8 cellular contexts compared by ENCODE assay signal in the genomic region with DNA sequence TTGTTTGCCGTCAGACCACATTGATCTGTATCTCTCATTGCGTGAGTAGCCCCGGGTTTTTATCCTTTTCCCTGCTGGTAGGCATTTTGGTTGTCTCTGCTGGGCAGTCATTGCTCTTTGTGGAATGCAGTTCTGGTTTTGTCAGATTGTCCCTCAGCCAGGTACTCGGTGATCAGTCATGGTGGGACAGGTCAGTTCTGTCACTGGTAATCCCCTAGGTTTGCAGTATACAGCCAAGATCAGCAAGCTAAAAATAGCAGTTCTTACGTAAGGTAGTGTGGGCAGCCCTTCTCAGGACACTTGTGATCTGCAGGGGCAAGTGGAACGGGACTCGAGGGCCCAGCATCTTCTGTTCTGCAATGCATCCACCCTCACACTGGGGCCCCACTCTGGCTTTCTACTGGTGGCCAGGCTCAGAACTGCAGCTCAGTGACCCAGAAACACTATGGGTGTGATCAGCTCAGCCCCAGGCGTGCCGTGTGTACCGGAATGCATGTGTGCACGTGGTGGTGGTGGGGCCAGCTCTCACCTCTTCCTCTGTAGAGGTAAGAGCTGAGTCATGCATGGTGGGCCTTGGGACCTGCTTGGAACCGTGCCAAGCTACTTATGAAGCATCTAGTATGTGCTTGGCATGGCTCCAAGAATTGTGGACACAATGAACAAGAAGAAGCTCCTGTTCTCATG. TPM values are rescaled to one million over a fixed set of nuclear protein-coding genes. Genes with fewer than 3 reads are reported as not detected.
DNase-seq lines count a peak whose midpoint lies in the region; ATAC-seq and TF ChIP-seq lines count a peak whose summit lies in the region.

No MANE protein-coding gene starts in this region.

- intact Hi-C loops in CD8-positive, alpha-beta T cell (cut with DNase I, micrococcal nuclease), result loop anchor here (1.0 to 5.0 kb wide), 6 partner anchors 9 to 271 kb away; partner anchors contain the start of genes C19orf12 (in 1 of the 2) and URI1 (in 1 of the 2)
- intact Hi-C loops in mammary epithelial cell (cut with micrococcal nuclease) (no loop called here), mucosa of descending colon (cut with DNase I, micrococcal nuclease) (no loop called here)

- peaks cover 48% of the 10 kb centered on the region for H3K36me3 Mint-ChIP-seq in CD8-positive, alpha-beta T cell
- peaks cover 52% of the 10 kb centered on the region for H3K36me3 Mint-ChIP-seq in stimulated activated naive CD8-positive, alpha-beta T cell treated with anti-CD3 and anti-CD28 coated beads, Interleukin-15, Interleukin-2, amounts not matched to agents 100 ng/mL and 50 ng/mL, for 24 hours (ENCODE audit: low read depth)

- H3K79me2 ChIP-seq in mammary epithelial cell (ENCODE audit: insufficient read depth, low read length), result peaks cover 92% of the 10 kb centered on the region

- peaks cover 96% of the 10 kb centered on the region for H3K4me1 ChIP-seq in CD8-positive, alpha-beta T cell (ENCODE audit: insufficient read depth, low read length)
- H3K4me1 ChIP-seq in mammary epithelial cell (ENCODE audit: insufficient read depth, low read length) (peaks cover 47% of the 10 kb centered on the region), mucosa of descending colon (ENCODE audit: low read depth) (peaks cover 9% of the 10 kb centered on the region)

- peaks cover 89% of the 10 kb centered on the region for H3K4me1 Mint-ChIP-seq in CD8-positive, alpha-beta T cell (ENCODE audit: low read depth)
- peaks cover 92% of the 10 kb centered on the region for H3K4me1 Mint-ChIP-seq in stimulated activated naive CD8-positive, alpha-beta T cell treated with anti-CD3 and anti-CD28 coated beads, Interleukin-15, Interleukin-2, amounts not matched to agents 100 ng/mL and 50 ng/mL, for 24 hours (ENCODE audit: low read depth)

- no peaks in the 10 kb centered on the region for H3K27me3 ChIP-seq in CD8-positive, alpha-beta T cell (ENCODE audit: insufficient read depth, low read length)
- H3K27me3 ChIP-seq in WERI-Rb-1 (ENCODE audit: insufficient read depth, low read depth, severe bottlenecking) (no peaks in the 10 kb centered on the region), mammary epithelial cell (ENCODE audit: insufficient read depth, low read length) (no peaks in the 10 kb centered on the region)

- in situ Hi-C loops in mammary epithelial cell (cut with MboI; ENCODE audit: low sequenced_read_pairs in 2 of 2), result no loop called here

- H3K36me3 ChIP-seq in CD8-positive, alpha-beta T cell (ENCODE audit: insufficient read depth, low read length), result peaks cover 19% of the 10 kb centered on the region
- H3K36me3 ChIP-seq in WERI-Rb-1 (no peaks in the 10 kb centered on the region), mammary epithelial cell (ENCODE audit: insufficient read depth, low read length) (no peaks in the 10 kb centered on the region), mucosa of descending colon (ENCODE audit: low read depth) (no peaks in the 10 kb centered on the region)

- peak overlapping the region; percentile 80 for H3K27ac ChIP-seq in CD8-positive, alpha-beta T cell (ENCODE audit: low read depth, low read length)
- H3K27ac ChIP-seq in WERI-Rb-1 (no peak overlapping the region), mammary epithelial cell (ENCODE audit: insufficient read depth, low read depth, low read length) (no peak overlapping the region)

- H3K9ac ChIP-seq in mammary epithelial cell (ENCODE audit: insufficient read depth, low read length), result no peak overlapping the region

- H3K27ac Mint-ChIP-seq in CD8-positive, alpha-beta T cell, result peak overlapping the region; percentile 94
- peak overlapping the region; percentile 93 for H3K27ac Mint-ChIP-seq in stimulated activated naive CD8-positive, alpha-beta T cell treated with anti-CD3 and anti-CD28 coated beads, Interleukin-15, Interleukin-2, amounts not matched to agents 100 ng/mL and 50 ng/mL, for 24 hours

- ATAC-seq in CD8-positive, alpha-beta T cell, result peak; percentile 62
- peak; percentile 83 for ATAC-seq in GM19351 (IDR thresholded peaks at IDR 0.05; ENCODE audit: unreplicated experiment)
- peak; percentile 73 for ATAC-seq in HG03432 (IDR thresholded peaks at IDR 0.05; ENCODE audit: unreplicated experiment)
- ATAC-seq in mucosa of descending colon, result peak; percentile 72

- TF ChIP-seq CTCF in CD8-positive, alpha-beta T cell (IDR thresholded peaks at IDR 0.05), result peak; percentile 62
- TF ChIP-seq CTCF in WERI-Rb-1 (IDR thresholded peaks at IDR 0.05; ENCODE audit: low read depth, low read length) (peak; percentile 35), mammary epithelial cell (conservative IDR thresholded peaks at IDR 0.05 in 1 of 2, IDR thresholded peaks at IDR 0.05 in 1 of 2; ENCODE audit: extremely low read depth in 1 of 2, insufficient read depth in 1 of 2, low read depth in 1 of 2, low read length in 2 of 2) (peak; percentile 53 to 54), mucosa of descending colon (IDR thresholded peaks at IDR 0.05) (no peak)

- peak; percentile 73 to 96 (median 89) for DNase-seq in CD8-positive, alpha-beta T cell
- DNase-seq in WERI-Rb-1, result no peak
- DNase-seq in mammary epithelial cell, result peak; percentile 82
- peak; percentile 52 to 92 (median 71) for DNase-seq in mucosa of descending colon
- DNase-seq in OCI-M2 (lab: John Stamatoyannopoulos, UW; ENCODE audit: unreplicated experiment), result no peak

- H3K4me3 ChIP-seq in CD8-positive, alpha-beta T cell (ENCODE audit: low read depth, low read length), result peak overlapping the region; percentile 26
- H3K4me3 ChIP-seq in WERI-Rb-1 (ENCODE audit: low read depth, low read length) (no peak overlapping the region), mammary epithelial cell (replicated peaks in 1 of 3; ENCODE audit: insufficient read depth in 1 of 3, low read depth in 2 of 3, low read length in 3 of 3) (no peak overlapping the region), mucosa of descending colon (no peak overlapping the region)

- CTCF ChIA-PET in CD8-positive, alpha-beta T cell (lab: Charles Lee), result interaction anchor here (0.8 to 4.4 kb wide), 12 partner anchors 9 to 65 kb away, joined by 3 to 79 read pairs (median 12); partner anchors contain the start of genes C19orf12 and POP4
- CTCF ChIA-PET in mammary epithelial cell (lab: Charles Lee; ENCODE audit: low non-redundant PET), result interaction anchor here (0.5 kb wide), 1 partner anchor 24 kb away, joined by 4 read pairs; no protein-coding TSS in a partner anchor

- H3K9me3 Mint-ChIP-seq in CD8-positive, alpha-beta T cell, result no peaks in the 10 kb centered on the region
- H3K9me3 Mint-ChIP-seq in stimulated activated naive CD8-positive, alpha-beta T cell treated with anti-CD3 and anti-CD28 coated beads, Interleukin-15, Interleukin-2, amounts not matched to agents 100 ng/mL and 50 ng/mL, for 24 hours, result no peaks in the 10 kb centered on the region

- POLR2A ChIA-PET in CD8-positive, alpha-beta T cell (lab: Charles Lee), result interaction anchor here (1.0 to 3.9 kb wide), 9 partner anchors 8 to 65 kb away, joined by 3 to 47 read pairs (median 6); partner anchors contain the start of genes C19orf12 and POP4

- no peaks in the 10 kb centered on the region for H3K27me3 Mint-ChIP-seq in CD8-positive, alpha-beta T cell (ENCODE audit: low read depth)
- H3K27me3 Mint-ChIP-seq in stimulated activated naive CD8-positive, alpha-beta T cell treated with anti-CD3 and anti-CD28 coated beads, Interleukin-15, Interleukin-2, amounts not matched to agents 100 ng/mL and 50 ng/mL, for 24 hours, result no peaks in the 10 kb centered on the region

- H4K20me1 ChIP-seq in mammary epithelial cell (ENCODE audit: insufficient read depth, low read length), result no peaks in the 10 kb centered on the region

- H3K4me3 Mint-ChIP-seq in CD8-positive, alpha-beta T cell, result peak overlapping the region; percentile 49
- H3K4me3 Mint-ChIP-seq in stimulated activated naive CD8-positive, alpha-beta T cell treated with anti-CD3 and anti-CD28 coated beads, Interleukin-15, Interleukin-2, amounts not matched to agents 100 ng/mL and 50 ng/mL, for 24 hours, result peak overlapping the region; percentile 76

- H2AFZ ChIP-seq in mammary epithelial cell (ENCODE audit: low read depth, low read length), result no peak overlapping the region

- dilution Hi-C loops in mammary epithelial cell (cut with HindIII; ENCODE audit: low sequenced_read_pairs), result no loop called here

- 5% methylated on average over 12 of the region's 12 CpGs for WGBS in mammary epithelial cell (ENCODE audit: low coverage, missing lambda C conversion rate)

- H3K9me3 ChIP-seq in CD8-positive, alpha-beta T cell (ENCODE audit: low read length), result no peaks in the 10 kb centered on the region
- H3K9me3 ChIP-seq in WERI-Rb-1 (ENCODE audit: severe bottlenecking) (no peaks in the 10 kb centered on the region), mammary epithelial cell (replicated peaks; ENCODE audit: insufficient read depth, low read length) (no peaks in the 10 kb centered on the region), mucosa of descending colon (no peaks in the 10 kb centered on the region)

- H3K4me2 ChIP-seq in mammary epithelial cell (ENCODE audit: insufficient read depth, low read depth, low read length), result peak overlapping the region; percentile 45

- no TSS peak for BruUV-seq in mammary epithelial cell (replicated peaks; lab: Mats Ljungman, UMichigan)

RNA-seq across cellular contexts. Expression of gene PLEKHF1, which starts 6.3 kb away (rescaled TPM):
- total RNA-seq in CD8-positive, alpha-beta T cell, result 10 to 100 TPM; 33.7 to 34.1 TPM
- total RNA-seq in mammary epithelial cell (10 to 100 TPM; 20.6 to 31.2 TPM), mucosa of descending colon (1 to 10 TPM; 4.0 to 6.9 (median 6.7) TPM)
- 12.2 TPM for polyA plus RNA-seq in mammary epithelial cell
- 8.7 TPM for polyA minus RNA-seq in mammary epithelial cell

RNA-seq across cellular contexts. Expression of gene C19orf12, which starts 43.5 kb away (rescaled TPM):
- total RNA-seq in CD8-positive, alpha-beta T cell, result 1 to 10 TPM; 7.0 to 8.9 TPM
- 10 to 100 TPM; 19.6 to 24.5 TPM for total RNA-seq in mammary epithelial cell
- 10.5 TPM for polyA plus RNA-seq in mammary epithelial cell
- polyA minus RNA-seq in mammary epithelial cell, result 11.8 TPM
- 10 to 100 TPM; 17.0 to 26.6 (median 18.4) TPM for total RNA-seq in mucosa of descending colon

Comparison
In these comparisons a context has a peak if more than half of its experiments do, and no peak if none do; other contexts are left out.
1. DNase-seq: peak in CD8-positive, alpha-beta T cell (7 of 7), mammary epithelial cell (single experiment) and mucosa of descending colon (3 of 3); none in WERI-Rb-1 (single experiment) and OCI-M2 (single experiment).
2. intact Hi-C loops: an anchor here in CD8-positive, alpha-beta T cell (1.0 to 5.0 kb wide); none called in mammary epithelial cell and mucosa of descending colon.
3. Peak in every context shown above with its lines, with median percentiles within 50 percentile points of each other: ATAC-seq.